15 cellular contexts compared by ENCODE assay signal in the genomic region with DNA sequence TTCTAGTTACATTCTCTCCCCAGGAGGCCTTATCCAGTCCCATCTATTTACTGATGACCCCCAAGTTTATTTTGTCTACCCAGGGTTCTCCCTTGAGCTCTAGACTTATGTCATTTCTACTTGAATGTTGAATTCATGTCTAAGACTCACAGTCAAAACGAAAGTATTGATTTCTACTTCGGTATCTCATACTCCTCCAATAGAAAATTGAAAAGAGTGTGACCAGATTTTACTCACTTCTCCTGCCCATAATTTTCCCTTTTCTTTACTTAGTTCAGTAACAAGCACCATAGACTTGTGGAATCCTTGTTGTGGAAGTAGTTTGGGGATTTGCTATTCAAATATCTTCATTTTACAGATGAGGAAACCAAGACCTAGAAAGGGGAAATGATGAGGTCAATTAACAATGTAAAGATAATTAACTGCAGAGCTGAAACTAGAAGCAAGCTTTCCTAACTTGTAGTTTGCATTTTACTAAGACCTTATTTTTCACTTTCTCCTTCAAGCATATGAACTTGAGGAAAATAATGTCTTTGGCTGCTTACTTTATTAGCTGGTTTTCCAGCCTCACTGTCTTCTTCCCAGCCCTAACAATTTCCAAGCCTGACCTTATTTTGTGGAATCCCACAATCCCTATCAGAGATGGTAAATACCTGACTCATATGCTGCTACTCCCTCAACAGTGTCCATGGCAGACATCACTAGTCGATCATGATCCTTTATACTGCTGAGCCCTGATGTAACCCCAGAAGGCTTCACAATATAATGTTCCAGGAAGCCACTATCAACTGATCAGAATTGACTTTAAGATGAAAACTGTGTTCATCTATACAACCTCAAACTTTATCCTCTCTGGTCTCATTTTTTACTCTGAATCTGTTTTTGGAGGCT.
DNase-seq lines count a peak whose midpoint lies in the region; ATAC-seq, FAIRE-seq and TF ChIP-seq lines count a peak whose summit lies in the region.
"Had no signal": no experiment of that assay in that cellular context is flagged by ENCODE, and none has a peak within 500 bp of the region (broad histone marks: within the 10 kb centered on the region; RNA-seq: fewer than 3 reads in every experiment).

No MANE protein-coding gene starts in this region.

- peak overlapping the region; percentile 38 for H3K27ac ChIP-seq in astrocyte (ENCODE audit: low read depth, low read length)
- no peak overlapping the region for H3K27ac ChIP-seq in MM.1S (ENCODE audit: low read length)
- no peak overlapping the region for H3K27ac ChIP-seq in CD8-positive, alpha-beta memory T cell (ENCODE audit: low read depth, low read length)
- H3K27ac ChIP-seq: tibial nerve had no signal

- H3K9ac ChIP-seq in astrocyte (ENCODE audit: low read length) (no peak overlapping the region), MM.1S (ENCODE audit: low read length) (no peak overlapping the region)

- no peaks in the 10 kb centered on the region for H3F3A ChIP-seq in MM.1S (ENCODE audit: insufficient read depth, low read length)

- H3K9me2 ChIP-seq in MM.1S (replicated peaks; ENCODE audit: insufficient read depth, low read length), result no peaks in the 10 kb centered on the region

- no peaks in the 10 kb centered on the region for H3K4me1 ChIP-seq in astrocyte (ENCODE audit: insufficient read depth, low read length)
- H3K4me1 ChIP-seq in MM.1S (ENCODE audit: low read length), result peaks cover 10% of the 10 kb centered on the region
- no peaks in the 10 kb centered on the region for H3K4me1 ChIP-seq in CD8-positive, alpha-beta memory T cell (ENCODE audit: insufficient read depth, low read length)
- H3K4me1 ChIP-seq: tibial nerve had no signal

- no peaks in the 10 kb centered on the region for H3K36me3 ChIP-seq in astrocyte (ENCODE audit: insufficient read depth, low read length)
- H3K36me3 ChIP-seq in MM.1S (replicated peaks; ENCODE audit: insufficient read depth, low read length), result no peaks in the 10 kb centered on the region
- no peaks in the 10 kb centered on the region for H3K36me3 ChIP-seq in CD8-positive, alpha-beta memory T cell (ENCODE audit: insufficient read depth, low read length)
- H3K36me3 ChIP-seq: tibial nerve had no signal

- no peaks in the 10 kb centered on the region for H3K79me2 ChIP-seq in astrocyte (ENCODE audit: insufficient read depth, low read length)
- no peaks in the 10 kb centered on the region for H3K79me2 ChIP-seq in MM.1S (ENCODE audit: low read length)

- FAIRE-seq in astrocyte (lab: Jason Lieb, UNC), result no peak
- FAIRE-seq: H1, islet of Langerhans had no signal

- CTCF ChIA-PET in CD8-positive, alpha-beta memory T cell (lab: Charles Lee), result no interaction called here

- ATAC-seq in GM18519 (IDR thresholded peaks at IDR 0.05; ENCODE audit: low FRiP score, unreplicated experiment) (peak; percentile 91), GM21447 (IDR thresholded peaks at IDR 0.05; ENCODE audit: unreplicated experiment) (peak; percentile 84), HG03095 (IDR thresholded peaks at IDR 0.05; ENCODE audit: unreplicated experiment) (peak; percentile 92)
- ATAC-seq: activated naive CD8-positive, alpha-beta T cell treated with anti-CD3 and anti-CD28 coated beads, Interleukin-2, amount 50 U/mL, for 24 hours; Panc1 had no signal

- no peak overlapping the region for H3K4me3 ChIP-seq in astrocyte (ENCODE audit: insufficient read depth, low read depth, low read length)
- H3K4me3 ChIP-seq in MM.1S (ENCODE audit: low read length), result no peak overlapping the region
- no peak overlapping the region for H3K4me3 ChIP-seq in CD8-positive, alpha-beta memory T cell (ENCODE audit: low read length)
- H3K4me3 ChIP-seq: tibial nerve had no signal

- POLR2A ChIA-PET in CD8-positive, alpha-beta memory T cell (lab: Charles Lee), result no interaction called here

- H4K20me1 ChIP-seq in astrocyte (ENCODE audit: insufficient read depth, low read length) (no peaks in the 10 kb centered on the region), MM.1S (ENCODE audit: insufficient read depth, low read length) (no peaks in the 10 kb centered on the region)

- H3K4me2 ChIP-seq in astrocyte (ENCODE audit: low read length), result no peak overlapping the region
- H3K4me2 ChIP-seq in MM.1S (ENCODE audit: low read depth, low read length), result no peak overlapping the region

- in situ Hi-C loops in ACHN (cut with HindIII; ENCODE audit: low pct_ligation_motif_present, low pct_unique_long_range_greater_than_20kb, low sequenced_read_pairs), result no loop called here

- H3K27me3 ChIP-seq in astrocyte (ENCODE audit: insufficient read depth, low read length) (no peaks in the 10 kb centered on the region), MM.1S (replicated peaks; ENCODE audit: insufficient read depth, low read length) (no peaks in the 10 kb centered on the region)
- no peaks in the 10 kb centered on the region for H3K27me3 ChIP-seq in CD8-positive, alpha-beta memory T cell (ENCODE audit: insufficient read depth, low read length, poor library complexity, severe bottlenecking)
- H3K27me3 ChIP-seq: tibial nerve had no signal

- no peaks in the 10 kb centered on the region for H3K36me3 Mint-ChIP-seq in astrocyte (ENCODE audit: low read depth, unreplicated experiment)
- peaks cover 0 to 4% (median 1%) of the 10 kb centered on the region in 3 donors for H3K36me3 Mint-ChIP-seq in CD8-positive, alpha-beta memory T cell

- H3K9me3 ChIP-seq in astrocyte (ENCODE audit: insufficient read depth, low read depth, low read length) (peaks cover 3% of the 10 kb centered on the region), MM.1S (replicated peaks; ENCODE audit: insufficient read depth, low read length) (no peaks in the 10 kb centered on the region)
- no peaks in the 10 kb centered on the region for H3K9me3 ChIP-seq in CD8-positive, alpha-beta memory T cell (ENCODE audit: low read length)
- H3K9me3 ChIP-seq: tibial nerve had no signal

- no peak overlapping the region for H3K27ac Mint-ChIP-seq in astrocyte (ENCODE audit: unreplicated experiment)
- H3K27ac Mint-ChIP-seq in CD8-positive, alpha-beta memory T cell, result no peak overlapping the region
- H3K27ac Mint-ChIP-seq: activated naive CD8-positive, alpha-beta T cell treated with anti-CD3 and anti-CD28 coated beads, Interleukin-2, amount 50 U/mL, for 24 hours had no signal

- H2AFZ ChIP-seq in astrocyte (ENCODE audit: low read depth, low read length) (no peak overlapping the region), MM.1S (ENCODE audit: low read length) (no peak overlapping the region)

- H3K27me3 Mint-ChIP-seq in astrocyte (ENCODE audit: low read depth, unreplicated experiment), result peaks cover 4% of the 10 kb centered on the region
- H3K27me3 Mint-ChIP-seq in CD8-positive, alpha-beta memory T cell, result peaks cover 7 to 32% of the 10 kb centered on the region in 2 donors

- peaks cover 11% of the 10 kb centered on the region for H3K4me1 Mint-ChIP-seq in astrocyte (ENCODE audit: low read depth, unreplicated experiment)
- H3K4me1 Mint-ChIP-seq in CD8-positive, alpha-beta memory T cell, result peaks cover 0 to 10% (median 10%) of the 10 kb centered on the region in 3 donors
- H3K4me1 Mint-ChIP-seq: activated naive CD8-positive, alpha-beta T cell treated with anti-CD3 and anti-CD28 coated beads, Interleukin-2, amount 50 U/mL, for 24 hours had no signal

- DNase-seq in astrocyte (ENCODE audit: low read depth), result peak; percentile 94
- no peak for DNase-seq in cerebellum (ENCODE audit: low spot score)
- no peak for DNase-seq in ACHN
- DNase-seq in MM.1S, result no peak
- DNase-seq in CD8-positive, alpha-beta memory T cell, result no peak
- DNase-seq: activated naive CD8-positive, alpha-beta T cell treated with anti-CD3 and anti-CD28 coated beads, Interleukin-2, amount 50 U/mL, for 24 hours; NCI-H1092 treated with DMSO at 0.1 percent for 48 hours; stimulated activated CD4-positive, alpha-beta T cell treated with anti-CD3 and anti-CD28 coated beads, Interleukin-2, amount 100 ng/mL, for 48 hours had no signal

- no peak overlapping the region for H3K4me3 Mint-ChIP-seq in astrocyte (ENCODE audit: unreplicated experiment)
- H3K4me3 Mint-ChIP-seq in CD8-positive, alpha-beta memory T cell, result no peak overlapping the region
- H3K4me3 Mint-ChIP-seq: activated naive CD8-positive, alpha-beta T cell treated with anti-CD3 and anti-CD28 coated beads, Interleukin-2, amount 50 U/mL, for 24 hours had no signal

- H3K9me3 Mint-ChIP-seq in astrocyte (ENCODE audit: unreplicated experiment), result peaks cover 7% of the 10 kb centered on the region
- H3K9me3 Mint-ChIP-seq in CD8-positive, alpha-beta memory T cell, result peaks cover 0 to 2% (median 0%) of the 10 kb centered on the region in 5 donors
- H3K9me3 Mint-ChIP-seq: activated naive CD8-positive, alpha-beta T cell treated with anti-CD3 and anti-CD28 coated beads, Interleukin-2, amount 50 U/mL, for 24 hours had no signal

- TF ChIP-seq CTCF in astrocyte (IDR thresholded peaks at IDR 0.05; ENCODE audit: insufficient read depth, low read depth, low read length) (no peak), MM.1S (IDR thresholded peaks at IDR 0.05; ENCODE audit: low read length) (no peak)
